10 cellular contexts compared by ENCODE assay signal in genomic region chr12:6697584-6698351, GRCh38. TPM values are rescaled to one million over a fixed set of nuclear protein-coding genes. Genes with fewer than 3 reads are reported as not detected.
A peak's percentile ranks its signal among the peaks of the same experiment; 100 is the strongest.
DNase-seq lines count a peak whose midpoint lies in the region; ATAC-seq, FAIRE-seq and TF ChIP-seq lines count a peak whose summit lies in the region.
"Had no signal": no experiment of that assay in that cellular context is flagged by ENCODE, and none has a peak within 500 bp of the region (broad histone marks: within the 10 kb centered on the region; RNA-seq: fewer than 3 reads in every experiment).

No MANE protein-coding gene starts in this region.

- no peaks in the 10 kb centered on the region for H3K9me3 Mint-ChIP-seq in activated naive CD4-positive, alpha-beta T cell treated with anti-CD3 and anti-CD28 coated beads, Interleukin-2, amount 10 ng/mL, durations not matched to agents 7 days and 5 days
- no peaks in the 10 kb centered on the region for H3K9me3 Mint-ChIP-seq in activated CD4-positive, alpha-beta memory T cell treated with anti-CD3 and anti-CD28 coated beads, Interleukin-2, amount 10 ng/mL, durations not matched to agents 7 days and 5 days
- H3K9me3 Mint-ChIP-seq: stimulated activated naive CD8-positive, alpha-beta T cell treated with anti-CD3 and anti-CD28 coated beads, Interleukin-15, Interleukin-2, amounts not matched to agents 100 ng/mL and 50 ng/mL, for 24 hours had no signal

- H3K36me3 ChIP-seq in KMS-11 (ENCODE audit: insufficient read depth): no peaks in the 10 kb centered on the region
- no peaks in the 10 kb centered on the region for H3K36me3 ChIP-seq in kidney (ENCODE audit: control insufficient read depth in 1 of 2, insufficient read depth in 2 of 2, low read length in 2 of 2)

- TF ChIP-seq CTCF in KMS-11 (conservative IDR thresholded peaks at IDR 0.05; ENCODE audit: low read depth, low read length) (peak; percentile 42), kidney (IDR thresholded peaks at IDR 0.05; ENCODE audit: borderline replicate concordance, extremely low read depth, insufficient read depth) (peak; percentile 40)

- DNase-seq in activated naive CD4-positive, alpha-beta T cell treated with anti-CD3 and anti-CD28 coated beads, Interleukin-2, amount 10 ng/mL, durations not matched to agents 7 days and 5 days: peak; percentile 46
- DNase-seq in activated naive CD4-positive, alpha-beta T cell treated with Interleukin-2 at 50 U/mL for 16 hours: no peak
- peak; percentile 38 for DNase-seq in activated CD4-positive, alpha-beta memory T cell treated with anti-CD3 and anti-CD28 coated beads, Interleukin-2, amount 10 ng/mL, durations not matched to agents 7 days and 5 days
- DNase-seq in kidney (peak; percentile 69), SKM-1 treated with dmso at 0.1 percent for 144 hours (lab: John Stamatoyannopoulos, UW; ENCODE audit: unreplicated experiment) (no peak)

- H3K27me3 Mint-ChIP-seq in activated naive CD4-positive, alpha-beta T cell treated with anti-CD3 and anti-CD28 coated beads, Interleukin-2, amount 10 ng/mL, durations not matched to agents 7 days and 5 days: peaks cover 72% of the 10 kb centered on the region
- peaks cover 43% of the 10 kb centered on the region for H3K27me3 Mint-ChIP-seq in activated CD4-positive, alpha-beta memory T cell treated with anti-CD3 and anti-CD28 coated beads, Interleukin-2, amount 10 ng/mL, durations not matched to agents 7 days and 5 days

- H3K9ac ChIP-seq in KMS-11 (no peak overlapping the region), kidney (ENCODE audit: low read length in 2 of 2) (no peak overlapping the region)

- no peak overlapping the region for H3K4me3 Mint-ChIP-seq in activated naive CD4-positive, alpha-beta T cell treated with anti-CD3 and anti-CD28 coated beads, Interleukin-2, amount 10 ng/mL, durations not matched to agents 7 days and 5 days
- H3K4me3 Mint-ChIP-seq in activated CD4-positive, alpha-beta memory T cell treated with anti-CD3 and anti-CD28 coated beads, Interleukin-2, amount 10 ng/mL, durations not matched to agents 7 days and 5 days: no peak overlapping the region
- H3K4me3 Mint-ChIP-seq: stimulated activated naive CD8-positive, alpha-beta T cell treated with anti-CD3 and anti-CD28 coated beads, Interleukin-15, Interleukin-2, amounts not matched to agents 100 ng/mL and 50 ng/mL, for 24 hours had no signal

- H3K36me3 Mint-ChIP-seq in activated naive CD4-positive, alpha-beta T cell treated with anti-CD3 and anti-CD28 coated beads, Interleukin-2, amount 10 ng/mL, durations not matched to agents 7 days and 5 days: no peaks in the 10 kb centered on the region
- no peaks in the 10 kb centered on the region for H3K36me3 Mint-ChIP-seq in activated CD4-positive, alpha-beta memory T cell treated with anti-CD3 and anti-CD28 coated beads, Interleukin-2, amount 10 ng/mL, durations not matched to agents 7 days and 5 days (ENCODE audit: low read depth)

- intact Hi-C loops in kidney (cut with DNase I): no loop called here

- no peak for FAIRE-seq in kidney (lab: Jason Lieb, UNC)
- FAIRE-seq: endometrium had no signal

- CTCF ChIA-PET in activated naive CD4-positive, alpha-beta T cell treated with anti-CD3 and anti-CD28 coated beads, Interleukin-2, amount 10 ng/mL, durations not matched to agents 7 days and 5 days (lab: Charles Lee): interaction anchor here (0.9 to 3.2 kb wide), 7 partner anchors 13 to 144 kb away, joined by 3 to 17 read pairs (median 4); no protein-coding TSS in a partner anchor
- CTCF ChIA-PET in activated CD4-positive, alpha-beta memory T cell treated with anti-CD3 and anti-CD28 coated beads, Interleukin-2, amount 10 ng/mL, durations not matched to agents 7 days and 5 days (lab: Charles Lee): interaction anchor here (0.8 to 2.0 kb wide), 4 partner anchors 9 to 79 kb away, joined by 3 to 5 read pairs (median 4); partner anchors contain the start of genes MLF2 and ZNF384

- H3K4me2 ChIP-seq in KMS-11: no peak overlapping the region

- H3K4me3 ChIP-seq in KMS-11 (IDR thresholded peaks at IDR 0.05; ENCODE audit: insufficient read depth, low read depth, low read length): no peak overlapping the region
- H3K4me3 ChIP-seq in kidney (ENCODE audit: low read length in 2 of 2): no peak overlapping the region

- H4K20me1 ChIP-seq in KMS-11 (ENCODE audit: insufficient read depth): no peaks in the 10 kb centered on the region

- H3K27me3 ChIP-seq in KMS-11 (ENCODE audit: insufficient read depth, low read depth): peaks cover 74% of the 10 kb centered on the region

- no peaks in the 10 kb centered on the region for H3K4me1 ChIP-seq in KMS-11 (ENCODE audit: low read depth, poor library complexity, severe bottlenecking)
- peaks cover 0 to 5% of the 10 kb centered on the region in 2 donors for H3K4me1 ChIP-seq in kidney (ENCODE audit: control insufficient read depth in 1 of 2, insufficient read depth in 1 of 2, low read depth in 1 of 2, low read length in 2 of 2)

- H3K79me2 ChIP-seq in KMS-11 (ENCODE audit: insufficient read depth, low read depth): no peaks in the 10 kb centered on the region

- H2AFZ ChIP-seq in KMS-11 (ENCODE audit: low read depth): no peak overlapping the region

- ATAC-seq in HG03457 (IDR thresholded peaks at IDR 0.05; ENCODE audit: unreplicated experiment) (no peak), GM21619 (IDR thresholded peaks at IDR 0.05; ENCODE audit: unreplicated experiment) (no peak)

- POLR2A ChIA-PET in activated CD4-positive, alpha-beta memory T cell treated with anti-CD3 and anti-CD28 coated beads, Interleukin-2, amount 10 ng/mL, durations not matched to agents 7 days and 5 days (lab: Charles Lee): interaction anchor here (1.8 to 3.1 kb wide), 3 partner anchors 8 to 153 kb away, joined by 5 to 22 read pairs (median 10); partner anchors contain the start of genes CDCA3, COPS7A and ZNF384

- H3K27ac ChIP-seq in KMS-11: no peak overlapping the region
- H3K27ac ChIP-seq in kidney (ENCODE audit: low read depth in 2 of 2, low read length in 2 of 2): no peak overlapping the region

- H3K27ac Mint-ChIP-seq in activated naive CD4-positive, alpha-beta T cell treated with anti-CD3 and anti-CD28 coated beads, Interleukin-2, amount 10 ng/mL, durations not matched to agents 7 days and 5 days: no peak overlapping the region
- H3K27ac Mint-ChIP-seq in activated CD4-positive, alpha-beta memory T cell treated with anti-CD3 and anti-CD28 coated beads, Interleukin-2, amount 10 ng/mL, durations not matched to agents 7 days and 5 days: no peak overlapping the region
- H3K27ac Mint-ChIP-seq: stimulated activated naive CD8-positive, alpha-beta T cell treated with anti-CD3 and anti-CD28 coated beads, Interleukin-15, Interleukin-2, amounts not matched to agents 100 ng/mL and 50 ng/mL, for 24 hours had no signal

- peaks cover 20% of the 10 kb centered on the region for H3K4me1 Mint-ChIP-seq in activated naive CD4-positive, alpha-beta T cell treated with anti-CD3 and anti-CD28 coated beads, Interleukin-2, amount 10 ng/mL, durations not matched to agents 7 days and 5 days
- peaks cover 22% of the 10 kb centered on the region for H3K4me1 Mint-ChIP-seq in activated CD4-positive, alpha-beta memory T cell treated with anti-CD3 and anti-CD28 coated beads, Interleukin-2, amount 10 ng/mL, durations not matched to agents 7 days and 5 days

- H3K9me3 ChIP-seq in kidney (ENCODE audit: control insufficient read depth in 1 of 2, low read length in 2 of 2): no peaks in the 10 kb centered on the region

RNA-seq across cellular contexts. Expression of gene PIANP, which starts 2.8 kb away (rescaled TPM):
- not detected for total RNA-seq in activated CD4-positive, alpha-beta memory T cell treated with anti-CD3 and anti-CD28 coated beads, Interleukin-2, amount 10 ng/mL, durations not matched to agents 7 days and 5 days
- 0.63 TPM for total RNA-seq in kidney
- polyA plus RNA-seq in kidney (ENCODE audit: insufficient read depth, low read depth, low replicate concordance): 0.45 TPM

RNA-seq across cellular contexts. Expression of gene ZNF384, which starts 8.6 kb away (rescaled TPM):
- total RNA-seq in activated CD4-positive, alpha-beta memory T cell treated with anti-CD3 and anti-CD28 coated beads, Interleukin-2, amount 10 ng/mL, durations not matched to agents 7 days and 5 days: 10 to 100 TPM; 69.5 to 78.1 TPM
- 51.6 TPM for total RNA-seq in kidney
- polyA plus RNA-seq in kidney (ENCODE audit: insufficient read depth, low read depth, low replicate concordance): 19.7 TPM

RNA-seq across cellular contexts. Expression of gene COPS7A, which starts 26.1 kb away (rescaled TPM):
- total RNA-seq in activated CD4-positive, alpha-beta memory T cell treated with anti-CD3 and anti-CD28 coated beads, Interleukin-2, amount 10 ng/mL, durations not matched to agents 7 days and 5 days: 10 to 100 TPM; 28.4 to 29.0 TPM
- 71.9 TPM for total RNA-seq in kidney
- polyA plus RNA-seq in kidney (ENCODE audit: insufficient read depth, low read depth, low replicate concordance): 94.1 TPM

RNA-seq across cellular contexts. Expression of gene ING4, which starts 34.8 kb away (rescaled TPM):
- total RNA-seq in activated CD4-positive, alpha-beta memory T cell treated with anti-CD3 and anti-CD28 coated beads, Interleukin-2, amount 10 ng/mL, durations not matched to agents 7 days and 5 days: 10 to 100 TPM; 32.2 to 33.8 TPM
- total RNA-seq in kidney: 42.6 TPM
- 56.0 TPM for polyA plus RNA-seq in kidney (ENCODE audit: insufficient read depth, low read depth, low replicate concordance)

RNA-seq across cellular contexts. Expression of gene ACRBP, which starts 50.5 kb away (rescaled TPM):
- 1 to 10 TPM; 1.8 TPM for total RNA-seq in activated CD4-positive, alpha-beta memory T cell treated with anti-CD3 and anti-CD28 coated beads, Interleukin-2, amount 10 ng/mL, durations not matched to agents 7 days and 5 days
- 3.4 TPM for total RNA-seq in kidney
- 2.1 TPM for polyA plus RNA-seq in kidney (ENCODE audit: insufficient read depth, low read depth, low replicate concordance)

Comparison
In these comparisons a context has a peak if more than half of its experiments do, and no peak if none do; other contexts are left out.
1. DNase-seq: peak in activated naive CD4-positive, alpha-beta T cell treated with anti-CD3 and anti-CD28 coated beads, Interleukin-2, amount 10 ng/mL, durations not matched to agents 7 days and 5 days (single experiment), activated CD4-positive, alpha-beta memory T cell treated with anti-CD3 and anti-CD28 coated beads, Interleukin-2, amount 10 ng/mL, durations not matched to agents 7 days and 5 days (single experiment) and kidney (single experiment); none in activated naive CD4-positive, alpha-beta T cell treated with Interleukin-2 at 50 U/mL for 16 hours (single experiment) and SKM-1 treated with dmso at 0.1 percent for 144 hours (single experiment).